In genomic region chr5:158953929-158954534, GRCh38 we compare ENCODE assay signal across 11 cellular contexts.
DNase-seq lines count a peak whose midpoint lies in the region; ATAC-seq, FAIRE-seq and TF ChIP-seq lines count a peak whose summit lies in the region.
"Had no signal": no experiment of that assay in that cellular context is flagged by ENCODE, and none has a peak within 500 bp of the region (broad histone marks: within the 10 kb centered on the region; RNA-seq: fewer than 3 reads in every experiment).

No MANE protein-coding gene starts in this region.

- H3K36me3 ChIP-seq in GM12878 (ENCODE audit: control insufficient read depth in 2 of 2, insufficient read depth in 2 of 2, low read length in 1 of 2) = no peaks in the 10 kb centered on the region; a peak in 1 of 4 replicates
- H3K36me3 ChIP-seq in HepG2 (replicated peaks in 1 of 2; ENCODE audit: control insufficient read depth in 1 of 2, insufficient read depth in 2 of 2, low read length in 2 of 2) = no peaks in the 10 kb centered on the region
- H3K36me3 ChIP-seq: MG63 had no signal

- CTCF ChIA-PET in GM12878 (lab: Yijun Ruan, JAX) (interaction anchor here (0.7 to 4.2 kb wide), 12 partner anchors 9 to 258 kb away, joined by 3 to 31 read pairs (median 8); no protein-coding TSS in a partner anchor), HepG2 (lab: Yijun Ruan, JAX; ENCODE audit: low intra/inter-chr PET ratio, low total read pairs) (no interaction called here), RWPE1 (lab: Yijun Ruan, JAX) (no interaction called here)

- RAD21 ChIA-PET in GM12878 (lab: Charles Lee; ENCODE audit: unreplicated experiment) = interaction anchor here (0.7 to 13.6 kb wide), 25 partner anchors 12 to 258 kb away, joined by 3 to 167 read pairs (median 8); no protein-coding TSS in a partner anchor

- DNase-seq in GM12878 (ENCODE audit: low read depth, low spot score) = peak; percentile 98
- DNase-seq in HepG2 (ENCODE audit: low spot score) = no peak
- no peak for DNase-seq in cerebellar nuclear complex (lab: John Stamatoyannopoulos, UW)
- DNase-seq in RWPE1 (ENCODE audit: low spot score) = no peak
- DNase-seq in NCI-H2029 (lab: John Stamatoyannopoulos, UW) = no peak
- DNase-seq: EL, MG63 had no signal

- peak overlapping the region; percentile 66 for H3K9ac ChIP-seq in GM12878 (ENCODE audit: control insufficient read depth, insufficient read depth, low read length)
- no peak overlapping the region for H3K9ac ChIP-seq in HepG2 (ENCODE audit: insufficient read depth, low read depth, low read length)

- TF ChIP-seq RAD21 in GM12878 (IDR thresholded peaks at IDR 0.05; ENCODE audit: insufficient read depth, low read depth, low read length) (0 out of 2 replicates have a peak, but pooled peaks have one; percentile 23), HepG2 (CRISPR knock-in tag; IDR thresholded peaks at IDR 0.05) (no peak)

- ATAC-seq in GM18519 (IDR thresholded peaks at IDR 0.05; ENCODE audit: low FRiP score, unreplicated experiment) = peak; percentile 79
- ATAC-seq in GM21576 (IDR thresholded peaks at IDR 0.05; ENCODE audit: unreplicated experiment) = peak; percentile 68
- ATAC-seq in HG03439 (IDR thresholded peaks at IDR 0.05; ENCODE audit: unreplicated experiment) = peak; percentile 84
- ATAC-seq in GM12878 = peak; percentile 79
- no peak for ATAC-seq in HepG2

- POLR2A ChIA-PET in GM12878 (lab: Charles Lee) = interaction anchor here (0.6 to 7.3 kb wide), 16 partner anchors 9 to 148 kb away, joined by 3 to 110 read pairs (median 5); no protein-coding TSS in a partner anchor
- POLR2A ChIA-PET in HepG2 (lab: Yijun Ruan, JAX) = no interaction called here
- POLR2A ChIA-PET in RWPE1 (lab: Yijun Ruan, JAX; ENCODE audit: low non-redundant PET) = no interaction called here

- peak; percentile 47; the same call in 1 of the 2 replicates for TF ChIP-seq POLR2A in GM12878 (IDR thresholded peaks at IDR 0.05; ENCODE audit: low read depth, low read length)
- TF ChIP-seq POLR2A in HepG2 (IDR thresholded peaks at IDR 0.05; ENCODE audit: insufficient read depth in 1 of 2, low read depth in 2 of 2, low read length in 2 of 2) = no peak

- FAIRE-seq in GM12878 (lab: Jason Lieb, UNC) (peak; percentile 13), HepG2 (lab: Jason Lieb, UNC) (no peak)

- H4K20me1 ChIP-seq in GM12878 (ENCODE audit: control insufficient read depth, insufficient read depth) (no peaks in the 10 kb centered on the region), HepG2 (ENCODE audit: insufficient read depth, low read length) (no peaks in the 10 kb centered on the region)

- H3K79me2 ChIP-seq in GM12878 (ENCODE audit: control insufficient read depth, insufficient read depth, low read length) (peaks cover 35% of the 10 kb centered on the region), HepG2 (ENCODE audit: insufficient read depth, low read length) (no peaks in the 10 kb centered on the region)

- in situ Hi-C loops in GM12878 (cut with MboI) = no loop called here
- in situ Hi-C loops in HepG2 (cut with HindIII; ENCODE audit: extremely low pct_ligation_motif_present, low pct_unique_long_range_greater_than_20kb) = no loop called here

- H3K4me2 ChIP-seq in GM12878 (ENCODE audit: control insufficient read depth, insufficient read depth) (peak overlapping the region; percentile 39; the same call in 1 of the 2 replicates), HepG2 (ENCODE audit: low read depth, low read length) (no peak overlapping the region)

- 0 out of 2 replicates have a peak overlapping the region, but pooled peaks have one; percentile 6 for H3K4me3 ChIP-seq in GM12878
- H3K4me3 ChIP-seq in HepG2 (replicated peaks in 1 of 3; ENCODE audit: insufficient read depth in 1 of 3, low read depth in 2 of 3, low read length in 3 of 3) = no peak overlapping the region
- H3K4me3 ChIP-seq: MG63 had no signal

- H2AFZ ChIP-seq in GM12878 (ENCODE audit: control insufficient read depth, low read depth, low read length) (peak overlapping the region; percentile 52), HepG2 (ENCODE audit: low read length) (no peak overlapping the region)

- intact Hi-C loops in GM12878 (cut with micrococcal nuclease; ENCODE audit: unreplicated experiment) = loop anchor here (1.0 to 10.0 kb wide), 9 partner anchors 33 to 549 kb away; no protein-coding TSS in a partner anchor
- intact Hi-C loops in HepG2 (cut with micrococcal nuclease; ENCODE audit: unreplicated experiment) = no loop called here

- H3K9me3 ChIP-seq in GM12878 (replicated peaks; ENCODE audit: control insufficient read depth, insufficient read depth, low read length) (no peaks in the 10 kb centered on the region; the same call in 2 of the 3 replicates), HepG2 (ENCODE audit: low read length) (no peaks in the 10 kb centered on the region)
- H3K9me3 ChIP-seq: MG63 had no signal

- H3K4me1 ChIP-seq in GM12878 (ENCODE audit: control insufficient read depth, insufficient read depth, low read length) (peaks cover 70% of the 10 kb centered on the region), HepG2 (ENCODE audit: insufficient read depth, low read length) (no peaks in the 10 kb centered on the region)

- SMC1A ChIA-PET in GM12878 (lab: Charles Lee; ENCODE audit: uncharacterized antibody, unreplicated experiment) = interaction anchor here (0.8 to 18.3 kb wide), 29 partner anchors 9 to 545 kb away, joined by 3 to 399 read pairs (median 8); no protein-coding TSS in a partner anchor

- peak; percentile 94 to 98; a peak in 3 of 4 replicates for TF ChIP-seq EP300 in GM12878 (IDR thresholded peaks at IDR 0.05; ENCODE audit: borderline replicate concordance in 1 of 2, control insufficient read depth in 1 of 2, low read depth in 2 of 2, low read length in 2 of 2)
- TF ChIP-seq EP300 in HepG2 (IDR thresholded peaks at IDR 0.05; ENCODE audit: low read depth in 2 of 2, low read length in 2 of 2) = no peak
- no peak for TF ChIP-seq EP300 in HepG2 (CRISPR knock-in tag; IDR thresholded peaks at IDR 0.05; ENCODE audit: borderline replicate concordance)

- TF ChIP-seq CTCF in GM12878 (IDR thresholded peaks at IDR 0.05 in 2 of 3, conservative IDR thresholded peaks at IDR 0.05 in 1 of 3; ENCODE audit: control insufficient read depth in 2 of 3, extremely low read depth in 1 of 3, insufficient read depth in 1 of 3, low read depth in 3 of 3, low read length in 3 of 3) = no peak
- TF ChIP-seq CTCF in HepG2 (CRISPR knock-in tag; IDR thresholded peaks at IDR 0.05) = no peak
- no peak for TF ChIP-seq CTCF in RWPE1 (conservative IDR thresholded peaks at IDR 0.05; ENCODE audit: low read depth)

- H3K27ac ChIP-seq in GM12878 (ENCODE audit: control insufficient read depth, insufficient read depth) (peak overlapping the region; percentile 93), HepG2 (ENCODE audit: extremely low read length, insufficient read depth, low read length) (no peak overlapping the region), RWPE1 (no peak overlapping the region)
- H3K27ac ChIP-seq: VCaP had no signal

- H3K27me3 ChIP-seq in GM12878 (replicated peaks in 1 of 2; ENCODE audit: control insufficient read depth in 2 of 2, insufficient read depth in 2 of 2, low read length in 1 of 2) (no peaks in the 10 kb centered on the region), HepG2 (ENCODE audit: control insufficient read depth in 1 of 2, insufficient read depth in 2 of 2, low read length in 2 of 2) (peaks cover 2% of the 10 kb centered on the region in 2 experiments; a peak in 2 of 5 replicates)
- H3K27me3 ChIP-seq: MG63 had no signal

- no TSS peak for BruUV-seq in GM12878 (replicated peaks; lab: Mats Ljungman, UMichigan)
- no TSS peak for BruUV-seq in HepG2 (replicated peaks; lab: Mats Ljungman, UMichigan)

- under 1% methylated on average over 11 of the region's 11 CpGs for WGBS in GM12878 (ENCODE audit: insufficient coverage, insufficient replicate concordance, low lambda C conversion rate, missing lambda C conversion rate)
- WGBS in HepG2 (ENCODE audit: low lambda C conversion rate) = 19% methylated on average over 11 of the region's 11 CpGs

TF ChIP-seq in GM12878, 131 proteins besides CTCF, POLR2A, EP300 and RAD21 (continues in another document):
- no peak for TF ChIP-seq USF1 (IDR thresholded peaks at IDR 0.05; ENCODE audit: borderline replicate concordance, extremely low read length, insufficient read depth, low read depth, low read length)
- peak; percentile 53; the same call in 1 of the 2 replicates for TF ChIP-seq YY1 (IDR thresholded peaks at IDR 0.05; ENCODE audit: low read depth, low read length)
- peak; percentile 93 for TF ChIP-seq POU2F2 (IDR thresholded peaks at IDR 0.05; ENCODE audit: borderline replicate concordance, low read depth, low read length)
- TF ChIP-seq WRNIP1 (IDR thresholded peaks at IDR 0.05; ENCODE audit: borderline replicate concordance, low read depth, low read length) = no peak
- peak; percentile 91 for TF ChIP-seq ZBED1 (IDR thresholded peaks at IDR 0.05; ENCODE audit: borderline replicate concordance)
- no peak for TF ChIP-seq FOS (IDR thresholded peaks at IDR 0.05; ENCODE audit: borderline replicate concordance, extremely low read depth, insufficient read length)

TF ChIP-seq in HepG2, 621 proteins besides CTCF, POLR2A, EP300 and RAD21 (continues in another document):
- TF ChIP-seq CREM (IDR thresholded peaks at IDR 0.05) (no peak), CREM (CRISPR knock-in tag; IDR thresholded peaks at IDR 0.05) (no peak), DMTF1 (CRISPR knock-in tag; IDR thresholded peaks at IDR 0.05) (no peak), STAG1 (CRISPR knock-in tag; IDR thresholded peaks at IDR 0.05) (no peak), SNAPC5 (CRISPR knock-in tag; IDR thresholded peaks at IDR 0.05; ENCODE audit: borderline replicate concordance) (no peak)
